ENCODE assay signal across 31 cellular contexts in the genomic region with DNA sequence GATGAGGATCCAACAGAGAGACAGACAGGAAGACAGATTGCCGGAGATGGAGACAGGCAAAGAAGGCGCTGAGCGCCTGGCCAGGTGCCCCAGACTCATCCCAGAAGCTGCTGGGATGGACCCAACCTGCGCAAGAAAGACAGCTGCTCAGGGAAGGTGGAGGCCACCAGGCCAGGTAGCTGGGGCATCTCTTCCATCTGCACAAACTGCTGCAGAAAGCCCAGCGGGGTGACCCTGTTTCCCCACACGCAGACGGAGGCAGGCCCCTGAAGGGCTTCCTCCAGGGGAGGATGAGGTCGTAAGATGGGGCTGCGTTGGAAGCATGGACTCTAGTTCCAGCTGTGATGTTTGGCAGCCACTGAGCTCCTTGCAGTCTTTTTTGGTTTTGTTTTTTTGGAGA. TPM values are rescaled to one million over a fixed set of nuclear protein-coding genes. Genes with fewer than 3 reads are reported as not detected.
"Had no signal": no experiment of that assay in that cellular context is flagged by ENCODE, and none has a peak within 500 bp of the region (broad histone marks: within the 10 kb centered on the region; RNA-seq: fewer than 3 reads in every experiment).

No MANE protein-coding gene starts in this region.

- H3K9me3 Mint-ChIP-seq: natural killer cell treated with Interleukin-12 subunit alpha and Interleukin-12 subunit beta and Interleukin-15 and Interleukin-18, amount 100 ng/mL, for 72 hours; stimulated activated naive B cell treated with anti-CD40 and anti-IgM and Interleukin-4, amounts not matched to agents 10 μg/mL and 1 μg/mL and 100 μg/mL, for 72 hours had no signal

- H3K27ac ChIP-seq: lower lobe of right lung, pancreas, prostate gland, skin epidermis, stomach, testis, thyroid gland, transverse colon, upper lobe of right lung had no signal

- ATAC-seq: left cardiac atrium; left lobe of liver; lower lobe of right lung; mucosa of descending colon; naive thymus-derived CD4-positive, alpha-beta T cell; natural killer cell treated with Interleukin-12 subunit alpha and Interleukin-12 subunit beta and Interleukin-15 and Interleukin-18, amount 100 ng/mL, for 72 hours; pancreas; right cardiac atrium; sciatic nerve; stimulated activated naive B cell treated with anti-CD40 and anti-IgM and Interleukin-4, amounts not matched to agents 10 μg/mL and 1 μg/mL and 100 μg/mL, for 72 hours; stimulated activated naive CD8-positive, alpha-beta T cell treated with anti-CD3 and anti-CD28 coated beads, Interleukin-15, Interleukin-2, amounts not matched to agents 100 U/mL and 50 U/mL, for 24 hours; upper lobe of right lung had no signal

- FAIRE-seq: keratinocyte, pancreas, urothelium cell line had no signal

- H3K36me3 Mint-ChIP-seq: naive thymus-derived CD4-positive, alpha-beta T cell; natural killer cell treated with Interleukin-12 subunit alpha and Interleukin-12 subunit beta and Interleukin-15 and Interleukin-18, amount 100 ng/mL, for 72 hours; stimulated activated naive B cell treated with anti-CD40 and anti-IgM and Interleukin-4, amounts not matched to agents 10 μg/mL and 1 μg/mL and 100 μg/mL, for 72 hours had no signal

- H3K4me1 ChIP-seq: pancreas, prostate gland had no signal

- H3K36me3 ChIP-seq: lower lobe of right lung, pancreas, prostate gland, stomach, thyroid gland, transverse colon, upper lobe of right lung had no signal

- DNase-seq: hippocampal formation; kidney glomerular epithelial cell; left cardiac atrium; lower lobe of right lung; mammary epithelial cell; midbrain; naive thymus-derived CD4-positive, alpha-beta T cell; nucleus accumbens; retina; right cardiac atrium; stimulated activated CD4-positive, alpha-beta T cell treated with anti-CD3 and anti-CD28 coated beads, Interleukin-12 subunit alpha, Interleukin-12 subunit beta, amount 100 ng/mL, for 4 hours; stimulated activated CD4-positive, alpha-beta T cell treated with anti-CD3 and anti-CD28 coated beads, Interleukin-15, amount 100 ng/mL, for 24 hours; stimulated activated CD4-positive, alpha-beta T cell treated with anti-CD3 and anti-CD28 coated beads, Interleukin-2, amount 100 ng/mL, for 24 hours; stimulated activated CD4-positive, alpha-beta T cell treated with anti-CD3 and anti-CD28 coated beads, Interleukin-4, amount 100 ng/mL, for 1 hour; stimulated activated naive B cell treated with anti-CD40 and anti-IgM and Interleukin-4, amounts not matched to agents 10 μg/mL and 1 μg/mL and 100 μg/mL, for 72 hours; stimulated activated naive CD8-positive, alpha-beta T cell treated with anti-CD3 and anti-CD28 coated beads, Interleukin-15, Interleukin-2, amounts not matched to agents 100 U/mL and 50 U/mL, for 24 hours; stomach; testis; thyroid gland; transverse colon; upper lobe of right lung had no signal

- H3K27ac Mint-ChIP-seq: naive thymus-derived CD4-positive, alpha-beta T cell; natural killer cell treated with Interleukin-12 subunit alpha and Interleukin-12 subunit beta and Interleukin-15 and Interleukin-18, amount 100 ng/mL, for 72 hours; stimulated activated naive B cell treated with anti-CD40 and anti-IgM and Interleukin-4, amounts not matched to agents 10 μg/mL and 1 μg/mL and 100 μg/mL, for 72 hours had no signal

- H3K27me3 ChIP-seq: pancreas, stomach, testis, thyroid gland, transverse colon, upper lobe of right lung had no signal

- H3K4me3 Mint-ChIP-seq: naive thymus-derived CD4-positive, alpha-beta T cell; natural killer cell treated with Interleukin-12 subunit alpha and Interleukin-12 subunit beta and Interleukin-15 and Interleukin-18, amount 100 ng/mL, for 72 hours; stimulated activated naive B cell treated with anti-CD40 and anti-IgM and Interleukin-4, amounts not matched to agents 10 μg/mL and 1 μg/mL and 100 μg/mL, for 72 hours had no signal

- H3K4me3 ChIP-seq: lower lobe of right lung, mucosa of descending colon, pancreas, prostate gland, skin epidermis, stomach, testis, thyroid gland, transverse colon, upper lobe of right lung had no signal

- H3K9me3 ChIP-seq: lower lobe of right lung, mucosa of descending colon, pancreas, prostate gland, stomach, testis, thyroid gland, transverse colon, upper lobe of right lung had no signal

RNA-seq across cellular contexts. Expression of a gene that starts 49.5 kb away (rescaled TPM):
- total RNA-seq: lower lobe of right lung had no signal
- polyA plus RNA-seq: neural cell had no signal
